In the genomic region with DNA sequence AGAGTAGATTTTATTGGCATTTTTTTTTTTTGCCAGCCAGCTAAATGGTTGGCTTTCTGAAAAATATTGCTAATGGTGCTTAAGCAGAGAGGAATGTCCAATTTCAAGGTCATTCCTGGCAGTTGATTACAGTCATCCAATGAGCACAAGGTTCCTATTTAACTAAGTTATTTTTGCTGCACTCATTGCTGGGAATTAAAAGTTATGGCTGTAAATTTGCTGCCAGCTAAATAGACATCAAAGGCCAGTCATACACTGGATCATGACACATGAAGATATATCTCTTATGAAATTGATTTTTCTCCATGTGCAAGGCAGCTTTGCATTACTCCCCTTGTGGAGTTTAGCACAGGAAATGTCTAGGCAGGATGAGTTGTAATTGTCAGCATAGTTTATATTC, we compare ENCODE assay signal across 20 cellular contexts.
"Had no signal": no experiment of that assay in that cellular context is flagged by ENCODE, and none has a peak within 500 bp of the region (broad histone marks: within the 10 kb centered on the region; RNA-seq: fewer than 3 reads in every experiment).

No MANE protein-coding gene starts in this region.

- ATAC-seq: activated CD8-positive, alpha-beta T cell treated with anti-CD3 and anti-CD28 coated beads, Interleukin-2, amount 10 ng/mL, durations not matched to agents 7 days and 5 days; activated naive CD4-positive, alpha-beta T cell treated with anti-CD3 and anti-CD28 coated beads, Interleukin-2, amount 50 U/mL, for 72 hours; activated T-cell treated with anti-CD3 and anti-CD28 coated beads, Interleukin-2, amount 50 U/mL, for 72 hours; gastroesophageal sphincter; heart right ventricle; left colon; stimulated activated naive B cell treated with anti-CD40 and anti-IgM and Interleukin-4, amounts not matched to agents 10 μg/mL and 1 μg/mL and 100 μg/mL, for 72 hours had no signal

- H3K27me3 ChIP-seq: gastroesophageal sphincter, heart right ventricle, neural progenitor cell, thyroid gland had no signal

- H3K9me3 ChIP-seq: gastroesophageal sphincter, thyroid gland had no signal

- H3K4me3 ChIP-seq: coronary artery, gastroesophageal sphincter, heart right ventricle, lung, neural progenitor cell, thyroid gland had no signal

- H2AFZ ChIP-seq: neural progenitor cell, parathyroid adenoma had no signal

- H3K79me2 ChIP-seq: parathyroid adenoma had no signal

- DNase-seq: activated B cell treated with CpG ODN at 0.5 μM for 24 hours; activated CD4-positive, alpha-beta T cell treated with anti-CD3 and anti-CD28 coated beads for 48 hours; activated CD8-positive, alpha-beta memory T cell treated with anti-CD3 and anti-CD28 coated beads, Interleukin-2, amount 50 U/mL, for 48 hours; activated CD8-positive, alpha-beta T cell treated with anti-CD3 and anti-CD28 coated beads, Interleukin-2, amount 10 ng/mL, durations not matched to agents 7 days and 5 days; activated gamma-delta T cell; activated T-cell treated with anti-CD3 and anti-CD28 coated beads, Interleukin-2, amount 50 U/mL, for 72 hours; amygdala; central memory CD4-positive, alpha-beta T cell; effector CD4-positive, alpha-beta T cell; heart right ventricle; left colon; stimulated activated CD4-positive, alpha-beta T cell treated with anti-CD3 and anti-CD28 coated beads, Interleukin-4, amount 100 ng/mL, for 1 hour; stimulated activated naive B cell treated with anti-CD40 and anti-IgM and Interleukin-4, amounts not matched to agents 10 μg/mL and 1 μg/mL and 100 μg/mL, for 72 hours; thyroid gland had no signal

- H3K4me1 ChIP-seq: gastroesophageal sphincter, heart right ventricle, neural progenitor cell, parathyroid adenoma, thyroid gland had no signal

- H3K9ac ChIP-seq: neural progenitor cell, parathyroid adenoma had no signal

- H3K36me3 ChIP-seq: gastroesophageal sphincter, heart right ventricle, neural progenitor cell, thyroid gland had no signal

- H3K4me2 ChIP-seq: neural progenitor cell had no signal

- H3K27ac ChIP-seq: coronary artery, gastroesophageal sphincter, heart right ventricle, neural progenitor cell, parathyroid adenoma, thyroid gland had no signal
